Comparison of ENCODE assay signal across 27 cellular contexts in genomic region chr16:23823475-23824407, GRCh38. TPM values are rescaled to one million over a fixed set of nuclear protein-coding genes. Genes with fewer than 3 reads are reported as not detected.
DNase-seq lines count a peak whose midpoint lies in the region; ATAC-seq, FAIRE-seq and TF ChIP-seq lines count a peak whose summit lies in the region.
"Had no signal": no experiment of that assay in that cellular context is flagged by ENCODE, and none has a peak within 500 bp of the region (broad histone marks: within the 10 kb centered on the region; RNA-seq: fewer than 3 reads in every experiment).

No MANE protein-coding gene starts in this region.

- H3K9ac ChIP-seq in K562 (ENCODE audit: insufficient read depth in 1 of 2, low read depth in 2 of 2, low read length in 2 of 2), result peak overlapping the region in 1 of 2 experiments; percentile 45; a peak in 2 of 4 replicates
- H3K9ac ChIP-seq: BLaER1 treated with 17β-estradiol and CSF1 and Interleukin-3, amounts not matched to agents 10 nM and 100 nM had no signal

- FAIRE-seq in K562 (lab: Jason Lieb, UNC), result peak; percentile 56
- FAIRE-seq: D721Med, keratinocyte, urothelium cell line had no signal

- H3F3A ChIP-seq in GM23338 (replicated peaks; ENCODE audit: low read depth), result no peaks in the 10 kb centered on the region

- H3K27me3 Mint-ChIP-seq in GM23338 (ENCODE audit: insufficient read depth, low read depth, poor library complexity) (peaks cover 2% of the 10 kb centered on the region), natural killer cell (ENCODE audit: low read depth in 2 of 2) (no peaks in the 10 kb centered on the region)
- H3K27me3 Mint-ChIP-seq: IgD-negative memory B cell had no signal

- H3K36me3 Mint-ChIP-seq in GM23338 (ENCODE audit: low read depth) (no peaks in the 10 kb centered on the region), natural killer cell (no peaks in the 10 kb centered on the region)
- H3K36me3 Mint-ChIP-seq: IgD-negative memory B cell had no signal

- intact Hi-C loops in K562 (cut with micrococcal nuclease), result loop anchor here (2.0 kb wide), 1 partner anchor 19 kb away; no protein-coding TSS in a partner anchor
- intact Hi-C loops in natural killer cell (cut with micrococcal nuclease), result loop anchor here (1.0 kb wide), 1 partner anchor 12 kb away; the partner anchor contains the start of gene PRKCB
- intact Hi-C loops in left cardiac atrium (cut with DNase I), result no loop called here

- POLR2A ChIA-PET in K562 (lab: Yijun Ruan, JAX), result interaction anchor here (0.6 to 2.8 kb wide), 3 partner anchors 13 to 36 kb away, joined by 3 to 14 read pairs (median 3); no protein-coding TSS in a partner anchor

- H3K27ac Mint-ChIP-seq in GM23338 (no peak overlapping the region), natural killer cell (peak overlapping the region; percentile 73 to 89)

- CTCF ChIA-PET in K562 (lab: Yijun Ruan, JAX; ENCODE audit: low intra/inter-chr PET ratio), result interaction anchor here (0.6 kb wide), 1 partner anchor 361 kb away, joined by 4 read pairs; no protein-coding TSS in a partner anchor

- H3K9me3 Mint-ChIP-seq in GM23338, result peaks cover 3% of the 10 kb centered on the region; the same call in 2 of the 3 replicates
- no peaks in the 10 kb centered on the region for H3K9me3 Mint-ChIP-seq in natural killer cell
- H3K9me3 Mint-ChIP-seq: IgD-negative memory B cell had no signal

- no peak for TF ChIP-seq POLR2A in K562 (conservative IDR thresholded peaks at IDR 0.05)

- H3K9me3 ChIP-seq in K562 (replicated peaks; ENCODE audit: control insufficient read depth, insufficient read depth, low read depth, low read length), result peaks cover 11% of the 10 kb centered on the region
- H3K9me3 ChIP-seq: ascending aorta, psoas muscle, SJCRH30, suprapubic skin had no signal

- no TSS peak for BruUV-seq in K562 (replicated peaks; lab: Mats Ljungman, UMichigan)

- H3K4me3 ChIP-seq in GM23338, result no peak overlapping the region
- H3K4me3 ChIP-seq in K562, result no peak overlapping the region
- H3K4me3 ChIP-seq: ascending aorta; BLaER1 treated with 17β-estradiol and CSF1 and Interleukin-3, amounts not matched to agents 10 nM and 100 nM; psoas muscle; SJCRH30; suprapubic skin had no signal

- H3K79me2 ChIP-seq in GM23338 (replicated peaks; ENCODE audit: insufficient read depth) (no peaks in the 10 kb centered on the region), K562 (ENCODE audit: control insufficient read depth, insufficient read depth, low read length) (no peaks in the 10 kb centered on the region)

- H3K27me3 ChIP-seq in GM23338 (ENCODE audit: insufficient read depth) (no peaks in the 10 kb centered on the region), K562 (ENCODE audit: control insufficient read depth in 2 of 2, insufficient read depth in 2 of 2, low read length in 2 of 2) (no peaks in the 10 kb centered on the region)
- H3K27me3 ChIP-seq: ascending aorta; BLaER1 treated with 17β-estradiol and CSF1 and Interleukin-3, amounts not matched to agents 10 nM and 100 nM; SJCRH30; suprapubic skin had no signal

- no peaks in the 10 kb centered on the region for H3K9me2 ChIP-seq in GM23338 (ENCODE audit: insufficient read depth)

- peak; percentile 85 for DNase-seq in ACHN
- DNase-seq in GM23338 (ENCODE audit: low spot score), result no peak
- peak in 1 of 4 experiments; percentile 78 for DNase-seq in K562 (ENCODE audit: extremely low read depth in 1 of 4, low spot score in 3 of 4)
- no peak for DNase-seq in natural killer cell
- no peak for DNase-seq in left cardiac atrium
- DNase-seq in GDM1 (lab: John Stamatoyannopoulos, UW), result no peak
- no peak for DNase-seq in DMS79 treated with DMSO at 0.1 percent for 48 hours (lab: John Stamatoyannopoulos, UW)
- DNase-seq in SHP77 (lab: John Stamatoyannopoulos, UW), result no peak
- DNase-seq: activated CD4-positive, alpha-beta T cell treated with anti-CD3 and anti-CD28 coated beads for 1 hour; activated CD8-positive, alpha-beta memory T cell treated with anti-CD3 and anti-CD28 coated beads for 24 hours; activated naive CD4-positive, alpha-beta T cell treated with Interleukin-2 at 50 U/mL for 16 hours; activated T-cell treated with anti-CD3 and anti-CD28 coated beads, Interleukin-2, amount 50 U/mL, for 1 hour; mammary epithelial cell; NCI-H446; nucleus accumbens; psoas muscle; SJCRH30; T-helper 1 cell had no signal

- no peak for ATAC-seq in GM23338
- ATAC-seq in K562, result peak; percentile 51
- peak; percentile 61 to 89 (median 87) for ATAC-seq in natural killer cell
- ATAC-seq in left cardiac atrium, result no peak
- ATAC-seq: Panc1, psoas muscle had no signal

- H3K27ac ChIP-seq in GM23338 (ENCODE audit: low read depth), result no peak overlapping the region
- H3K27ac ChIP-seq in K562 (ENCODE audit: extremely low read depth, low read depth, low read length), result peak overlapping the region; percentile 82
- H3K27ac ChIP-seq: ascending aorta, psoas muscle, SJCRH30, suprapubic skin had no signal

- H4K20me1 ChIP-seq in GM23338 (replicated peaks; ENCODE audit: insufficient read depth) (no peaks in the 10 kb centered on the region), K562 (replicated peaks; ENCODE audit: control insufficient read depth, insufficient read depth, low read length) (no peaks in the 10 kb centered on the region)
- H4K20me1 ChIP-seq: BLaER1 treated with 17β-estradiol and CSF1 and Interleukin-3, amounts not matched to agents 10 nM and 100 nM had no signal

- H3K9me1 ChIP-seq in K562 (ENCODE audit: control insufficient read depth, insufficient read depth, low read length), result no peaks in the 10 kb centered on the region

- H3K4me3 Mint-ChIP-seq in GM23338 (no peak overlapping the region), natural killer cell (peak overlapping the region; percentile 82)
- H3K4me3 Mint-ChIP-seq: IgD-negative memory B cell had no signal

- no peaks in the 10 kb centered on the region for H3K36me3 ChIP-seq in GM23338 (ENCODE audit: insufficient read depth)
- H3K36me3 ChIP-seq in K562 (ENCODE audit: control insufficient read depth, insufficient read depth, low read length), result no peaks in the 10 kb centered on the region; the same call in 2 of the 3 replicates
- H3K36me3 ChIP-seq: ascending aorta; BLaER1 treated with 17β-estradiol and CSF1 and Interleukin-3, amounts not matched to agents 10 nM and 100 nM; SJCRH30; suprapubic skin had no signal

- no peak for TF ChIP-seq RAD21 in K562 (CRISPR knock-in tag; conservative IDR thresholded peaks at IDR 0.05 in 1 of 2, IDR thresholded peaks at IDR 0.05 in 1 of 2)

- H3K4me1 Mint-ChIP-seq in GM23338 (no peaks in the 10 kb centered on the region), natural killer cell (peaks cover 49 to 50% of the 10 kb centered on the region in 2 donors)

- no peaks in the 10 kb centered on the region for H3K4me1 ChIP-seq in GM23338 (ENCODE audit: insufficient read depth)
- H3K4me1 ChIP-seq in K562 (replicated peaks in 1 of 2; ENCODE audit: control insufficient read depth in 2 of 2, insufficient read depth in 2 of 2, low read length in 2 of 2), result peaks cover 28 to 51% of the 10 kb centered on the region in 2 experiments
- H3K4me1 ChIP-seq: ascending aorta, psoas muscle, SJCRH30, suprapubic skin had no signal

- H2AFZ ChIP-seq in GM23338 (0 out of 2 replicates have a peak overlapping the region, but pooled peaks have one; percentile 56), K562 (ENCODE audit: low read depth, low read length) (peak overlapping the region; percentile 79)

- TF ChIP-seq CTCF in GM23338 (conservative IDR thresholded peaks at IDR 0.05; ENCODE audit: low read depth in 2 of 2) (no peak), K562 (IDR thresholded peaks at IDR 0.05 in 2 of 3, conservative IDR thresholded peaks at IDR 0.05 in 1 of 3; ENCODE audit: insufficient read depth in 2 of 3, low read depth in 1 of 3, low read length in 3 of 3) (no peak), natural killer cell (IDR thresholded peaks at IDR 0.05) (no peak)

- no peak overlapping the region for H3K4me2 ChIP-seq in GM23338
- no peak overlapping the region for H3K4me2 ChIP-seq in K562 (ENCODE audit: insufficient read depth, low read length)

- WGBS in K562 (ENCODE audit: insufficient coverage, low coverage, missing lambda C conversion rate), result 55% methylated on average over 9 of the region's 9 CpGs

- in situ Hi-C loops in ACHN (cut with HindIII; ENCODE audit: low pct_ligation_motif_present, low pct_unique_long_range_greater_than_20kb, low sequenced_read_pairs) (no loop called here), K562 (cut with MboI) (no loop called here)

- TF ChIP-seq EP300 in K562 (IDR thresholded peaks at IDR 0.05; ENCODE audit: low read length), result peak; percentile 8; the same call in 1 of the 2 replicates

TF ChIP-seq in GM23338, 12 proteins besides CTCF, POLR2A, EP300 and RAD21 (continues in another document):
- no peak for TF ChIP-seq ZNF331 (CRISPR knock-in tag; IDR thresholded peaks at IDR 0.05; ENCODE audit: low read depth)
- TF ChIP-seq EZH2phosphoT487 (IDR thresholded peaks at IDR 0.05; ENCODE audit: unreplicated experiment), result no peak
- TF ChIP-seq EZH2 (IDR thresholded peaks at IDR 0.05; ENCODE audit: low read depth, unreplicated experiment), result no peak

TF ChIP-seq in K562, 482 proteins besides CTCF, POLR2A, EP300 and RAD21 (continues in another document):
- no peak for TF ChIP-seq SIX5 (IDR thresholded peaks at IDR 0.05; ENCODE audit: borderline replicate concordance in 1 of 2, insufficient read depth in 1 of 2, low read depth in 1 of 2, low read length in 2 of 2)

RNA-seq across cellular contexts. Expression of gene PRKCB, which starts 12.0 kb away (rescaled TPM):
- 9.2 and 16.4 TPM in 2 replicates for total RNA-seq in GM23338 (2014; rRNA removed; shearing (Covaris generic))
- 3.7 and 3.8 TPM in 2 replicates for polyA plus RNA-seq in GM23338 (2016; fragmentation: Nextera tagmentation; extraction: Ambion mirVana)
- 589 and 727 TPM in 2 replicates for total RNA-seq in K562 (2011; cell fraction: chromatin; rRNA removed; ENCODE audit: low replicate concordance)
- 260 and 276 TPM in 2 replicates for total RNA-seq in K562 (2011; cell fraction: nucleolus; rRNA removed)
- 490 and 887 TPM in 2 replicates for total RNA-seq in K562 (2011; cell fraction: nucleoplasm; rRNA removed)
- total RNA-seq in K562 (2014; rRNA removed), result 111 and 151 TPM in 2 replicates
- 184 and 197 TPM in 2 replicates for total RNA-seq in K562 (2014; rRNA removed; fragmentation: Illumina TruSeq; extraction: Trizol)
- 140 and 148 TPM in 2 replicates for total RNA-seq in K562 (2015; rRNA removed; fragmentation: Illumina TruSeq; extraction: Trizol)
- total RNA-seq in K562 (2021), result 199 and 214 TPM in 2 replicates
- 157 and 276 TPM in 2 replicates for polyA plus RNA-seq in K562 (2011; rRNA removed)
- polyA plus RNA-seq in K562 (2011; cell fraction: cytosol; rRNA removed), result 122 and 401 TPM in 2 replicates
- polyA plus RNA-seq in K562 (2011; cell fraction: nucleus; rRNA removed), result 204 and 318 TPM in 2 replicates
- 162 and 213 TPM in 2 replicates for polyA plus RNA-seq in K562 (2012)
- polyA plus RNA-seq in K562 (2014; fragmentation: Illumina TruSeq; extraction: Trizol), result 161 and 185 TPM in 2 replicates
- 10 to 100 TPM; 49.9 to 64.3 TPM for polyA plus RNA-seq in K562 (2014; fragmentation: Nextera tagmentation; extraction: Ambion mirVana)
- polyA plus RNA-seq in K562 (2014; rRNA removed), result 102 and 116 TPM in 2 replicates
- 397 and 705 TPM in 2 replicates for polyA minus RNA-seq in K562 (2011; rRNA and poly(A)+ RNA removed)
- polyA minus RNA-seq in K562 (2011; cell fraction: cytosol; rRNA and poly(A)+ RNA removed), result 224 and 329 TPM in 2 replicates
- polyA minus RNA-seq in K562 (2011; cell fraction: nucleus; rRNA and poly(A)+ RNA removed), result 155 and 218 TPM in 2 replicates
- total RNA-seq in natural killer cell, result 100 to 1,000 TPM; 182 to 222 (median 183) TPM
- 1 to 10 TPM; 4.1 to 4.7 TPM for total RNA-seq in left cardiac atrium
- total RNA-seq: mammary epithelial cell, MCF 10A, SJCRH30 had no signal
- polyA plus RNA-seq: mammary epithelial cell had no signal

Comparison
In these comparisons a context has a peak if more than half of its experiments do, and no peak if none do; other contexts are left out.
1. ATAC-seq: peak in K562 (single experiment) and natural killer cell (3 of 3); none in GM23338 (single experiment) and left cardiac atrium (0 of 2).
2. intact Hi-C loops: an anchor here in K562 (2.0 kb wide) and natural killer cell (1.0 kb wide); none called in left cardiac atrium.